Comparison of ENCODE assay signal across 9 cellular contexts in genomic region chr3:193816656-193817311, GRCh38.
DNase-seq lines count a peak whose midpoint lies in the region; ATAC-seq, FAIRE-seq and TF ChIP-seq lines count a peak whose summit lies in the region.
"Had no signal": no experiment of that assay in that cellular context is flagged by ENCODE, and none has a peak within 500 bp of the region (broad histone marks: within the 10 kb centered on the region; RNA-seq: fewer than 3 reads in every experiment).

No MANE protein-coding gene starts in this region.

- H3K4me2 ChIP-seq in fibroblast of lung (ENCODE audit: extremely low read depth, insufficient read depth, low read length), result peak overlapping the region; percentile 4

- H3K4me1 ChIP-seq in BE2C, result peaks cover 6% of the 10 kb centered on the region
- H3K4me1 ChIP-seq in fibroblast of lung (ENCODE audit: control insufficient read depth, extremely low read depth, insufficient read depth, low read length), result no peaks in the 10 kb centered on the region

- H3K79me2 ChIP-seq in fibroblast of lung (ENCODE audit: control insufficient read depth, insufficient read depth, low read length), result no peaks in the 10 kb centered on the region

- H3K9me3 ChIP-seq in BE2C (no peaks in the 10 kb centered on the region), fibroblast of lung (ENCODE audit: control insufficient read depth, insufficient read depth, low read depth, low read length) (no peaks in the 10 kb centered on the region)

- no peak overlapping the region for H3K27ac ChIP-seq in fibroblast of lung (ENCODE audit: insufficient read depth, low read length)

- ATAC-seq in HG02884 (IDR thresholded peaks at IDR 0.05; ENCODE audit: unreplicated experiment) (no peak), GM21390 (IDR thresholded peaks at IDR 0.05; ENCODE audit: unreplicated experiment) (no peak)

- FAIRE-seq in GM19239 (lab: Jason Lieb, UNC), result no peak

- peak; percentile 76 for DNase-seq in BE2C
- DNase-seq in NCI-H2227 (lab: John Stamatoyannopoulos, UW; ENCODE audit: unreplicated experiment), result peak; percentile 74
- peak; percentile 42 to 87 for DNase-seq in fibroblast of lung (ENCODE audit: low read depth in 2 of 2)
- DNase-seq in myocyte (ENCODE audit: low read depth), result peak; percentile 90
- DNase-seq in central memory CD4-positive, alpha-beta T cell, result no peak
- no peak for DNase-seq in GM19239 (ENCODE audit: insufficient read length, low spot score)
- DNase-seq: DND-41 had no signal

- no peak overlapping the region for H2AFZ ChIP-seq in fibroblast of lung (ENCODE audit: low read length)

- no peak overlapping the region for H3K9ac ChIP-seq in fibroblast of lung (ENCODE audit: insufficient read depth, low read length)

- H3K36me3 ChIP-seq in BE2C (no peaks in the 10 kb centered on the region), fibroblast of lung (ENCODE audit: control insufficient read depth, insufficient read depth, low read length) (no peaks in the 10 kb centered on the region)

- H3K4me3 ChIP-seq in BE2C (ENCODE audit: low read depth, low read length) (peak overlapping the region; percentile 23), fibroblast of lung (replicated peaks in 1 of 4; ENCODE audit: control extremely low read depth in 1 of 4, insufficient read depth in 1 of 4, low read depth in 3 of 4, low read length in 4 of 4) (peak overlapping the region in 1 of 4 experiments; percentile 1)

- no peaks in the 10 kb centered on the region for H3K27me3 ChIP-seq in BE2C
- H3K27me3 ChIP-seq in fibroblast of lung (ENCODE audit: control insufficient read depth, insufficient read depth, low read length), result peaks cover 17% of the 10 kb centered on the region

- H4K20me1 ChIP-seq in fibroblast of lung (ENCODE audit: control insufficient read depth, extremely low read depth, insufficient read depth, low read length), result no peaks in the 10 kb centered on the region

- TF ChIP-seq CTCF in BE2C (IDR thresholded peaks at IDR 0.05; ENCODE audit: low read depth, low read length) (no peak), fibroblast of lung (conservative IDR thresholded peaks at IDR 0.05 in 1 of 2, IDR thresholded peaks at IDR 0.05 in 1 of 2; ENCODE audit: low read depth in 1 of 2, low read length in 2 of 2) (no peak)

Comparison
In these comparisons a context has a peak if more than half of its experiments do, and no peak if none do; other contexts are left out.
1. DNase-seq: peak in BE2C (single experiment), NCI-H2227 (single experiment), fibroblast of lung (2 of 2) and myocyte (single experiment); none in central memory CD4-positive, alpha-beta T cell (single experiment) and GM19239 (single experiment).